In genomic region chr20:19742974-19743649, GRCh38 we compare ENCODE assay signal across 1 cellular context.
TF ChIP-seq lines count a peak whose summit lies in the region.

No MANE protein-coding gene starts in this region.

TF ChIP-seq in GM23338, 12 proteins besides CTCF, POLR2A, EP300 and RAD21 (continued from another document):
- TF ChIP-seq ZNF462 (CRISPR knock-in tag; IDR thresholded peaks at IDR 0.05): no peak
- no peak for TF ChIP-seq CREB1 (CRISPR knock-in tag; IDR thresholded peaks at IDR 0.05; ENCODE audit: low read depth)
- TF ChIP-seq ZNF114 (CRISPR knock-in tag; IDR thresholded peaks at IDR 0.05): no peak
- no peak for TF ChIP-seq POLR2AphosphoS5 (IDR thresholded peaks at IDR 0.05; ENCODE audit: low read depth)
- TF ChIP-seq JUNB (IDR thresholded peaks at IDR 0.05; ENCODE audit: unreplicated experiment): no peak
